In the genomic region with DNA sequence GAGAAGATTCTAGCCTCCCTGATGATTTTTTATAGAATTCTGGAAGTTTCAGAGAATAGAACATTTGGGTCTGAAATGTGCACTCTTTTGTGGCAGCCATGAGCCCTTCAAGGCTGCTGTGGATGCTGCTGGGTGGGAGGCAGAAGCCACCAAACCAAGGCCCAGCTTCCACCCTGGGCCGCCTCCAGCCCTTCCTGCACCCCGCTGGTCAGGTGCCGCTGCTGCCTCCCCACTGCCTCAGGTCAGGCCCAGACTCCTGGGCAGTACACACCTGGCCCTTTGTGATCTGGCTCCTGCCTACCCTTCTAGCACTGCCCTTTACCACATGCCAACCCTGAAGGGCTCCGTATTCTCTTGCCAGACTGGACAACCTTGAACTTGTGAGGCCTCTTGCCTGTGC, we compare ENCODE assay signal across 25 cellular contexts.
"Had no signal": no experiment of that assay in that cellular context is flagged by ENCODE, and none has a peak within 500 bp of the region (broad histone marks: within the 10 kb centered on the region; RNA-seq: fewer than 3 reads in every experiment).

No MANE protein-coding gene starts in this region.

- H3K27ac Mint-ChIP-seq: activated B cell treated with CpG ODN at 0.5 μM for 24 hours; activated CD8-positive, alpha-beta T cell treated with anti-CD3 and anti-CD28 coated beads for 36 hours; activated T-helper 17 cell treated with anti-CD3 and anti-CD28 coated beads, Interleukin-2, amount 50 U/mL, for 72 hours; nephron progenitor cell; T-helper 17 cell had no signal

- H3K36me3 ChIP-seq: brain microvascular endothelial cell, pancreas, prostate gland, transverse colon had no signal

- H3K4me3 Mint-ChIP-seq: activated B cell treated with CpG ODN at 0.5 μM for 24 hours; activated CD8-positive, alpha-beta T cell treated with anti-CD3 and anti-CD28 coated beads for 36 hours; activated T-cell treated with anti-CD3 and anti-CD28 coated beads, Interleukin-2, amount 50 U/mL, for 4 hours; activated T-helper 17 cell treated with anti-CD3 and anti-CD28 coated beads, Interleukin-2, amount 50 U/mL, for 72 hours; nephron progenitor cell; T-helper 17 cell had no signal

- H3K9me3 Mint-ChIP-seq: activated B cell treated with CpG ODN at 0.5 μM for 24 hours; activated CD8-positive, alpha-beta T cell treated with anti-CD3 and anti-CD28 coated beads for 36 hours; activated T-cell treated with anti-CD3 and anti-CD28 coated beads, Interleukin-2, amount 50 U/mL, for 4 hours; activated T-helper 17 cell treated with anti-CD3 and anti-CD28 coated beads, Interleukin-2, amount 50 U/mL, for 72 hours; naive B cell; nephron progenitor cell had no signal

- H3K27me3 Mint-ChIP-seq: activated B cell treated with CpG ODN at 0.5 μM for 24 hours; activated CD8-positive, alpha-beta T cell treated with anti-CD3 and anti-CD28 coated beads for 36 hours; activated T-helper 17 cell treated with anti-CD3 and anti-CD28 coated beads, Interleukin-2, amount 50 U/mL, for 72 hours; T-helper 17 cell had no signal

- H3K4me3 ChIP-seq: esophagus squamous epithelium, pancreas, prostate gland, spleen, testis, transverse colon had no signal

- H3K27me3 ChIP-seq: brain microvascular endothelial cell, esophagus squamous epithelium, pancreas, spleen, testis, transverse colon had no signal

- H3K27ac ChIP-seq: brain microvascular endothelial cell, epithelial cell of prostate, esophagus squamous epithelium, pancreas, prostate gland, testis, transverse colon had no signal

- H3K9me3 ChIP-seq: esophagus squamous epithelium, pancreas, prostate gland, spleen, testis, transverse colon had no signal

- H3K4me1 Mint-ChIP-seq: activated T-helper 17 cell treated with anti-CD3 and anti-CD28 coated beads, Interleukin-2, amount 50 U/mL, for 72 hours had no signal

- ATAC-seq: activated CD8-positive, alpha-beta T cell treated with anti-CD3 and anti-CD28 coated beads for 36 hours; activated T-cell treated with anti-CD3 and anti-CD28 coated beads, Interleukin-2, amount 50 U/mL, for 4 hours; activated T-helper 17 cell treated with anti-CD3 and anti-CD28 coated beads, Interleukin-2, amount 50 U/mL, for 72 hours; left lobe of liver; pancreas; T-helper 17 cell had no signal

- DNase-seq: activated B cell treated with CpG ODN at 0.5 μM for 24 hours; activated CD4-positive, alpha-beta T cell treated with anti-CD3 and anti-CD28 coated beads, Interleukin-2, amount 50 U/mL, for 1 hour; activated CD8-positive, alpha-beta T cell treated with anti-CD3 and anti-CD28 coated beads for 36 hours; activated gamma-delta T cell treated with Interleukin-2 at 50 U/mL for 16 hours; activated naive CD4-positive, alpha-beta T cell treated with anti-CD3 and anti-CD28 coated beads, Interleukin-2, amount 50 U/mL, for 16 hours; activated T-cell treated with anti-CD3 and anti-CD28 coated beads, Interleukin-2, amount 50 U/mL, for 4 hours; amniotic stem cell; brain microvascular endothelial cell; caudate nucleus; effector CD8-positive, alpha-beta T cell; esophagus squamous epithelium; naive B cell; nephron progenitor cell; nucleus accumbens; pancreas; spleen; stimulated activated naive CD4-positive, alpha-beta T cell treated with Interleukin-2 at 50 U/mL for 16 hours; T-helper 17 cell; T1000; testis; transverse colon had no signal
